27 cellular contexts compared by ENCODE assay signal in genomic region chr7:120353171-120353570, GRCh38.
"Had no signal": no experiment of that assay in that cellular context is flagged by ENCODE, and none has a peak within 500 bp of the region (broad histone marks: within the 10 kb centered on the region; RNA-seq: fewer than 3 reads in every experiment).

No MANE protein-coding gene starts in this region.

- H3K4me2 ChIP-seq: hepatocyte had no signal

- H3K36me3 ChIP-seq: gastroesophageal sphincter, ovary, sigmoid colon, upper lobe of left lung, vagina had no signal

- H3K27me3 ChIP-seq: gastroesophageal sphincter, hepatocyte, ovary, sigmoid colon, upper lobe of left lung, vagina had no signal

- H3K4me3 Mint-ChIP-seq: activated CD4-positive, alpha-beta T cell treated with anti-CD3 and anti-CD28 coated beads, Interleukin-2, amount 10 ng/mL, durations not matched to agents 7 days and 5 days; activated CD8-positive, alpha-beta T cell treated with anti-CD3 and anti-CD28 coated beads for 36 hours; activated naive CD4-positive, alpha-beta T cell treated with anti-CD3 and anti-CD28 coated beads, Interleukin-2, amount 50 U/mL, for 24 hours; activated naive CD8-positive, alpha-beta T cell treated with anti-CD3 and anti-CD28 coated beads, Interleukin-2, amount 50 U/mL, for 24 hours; activated T-cell treated with anti-CD3 and anti-CD28 coated beads, Interleukin-2, amount 50 U/mL, for 4 hours; activated T-helper 17 cell treated with anti-CD3 and anti-CD28 coated beads, Interleukin-2, amount 50 U/mL, for 72 hours; stimulated activated effector memory CD8-positive, alpha-beta T cell treated with anti-CD3 and anti-CD28 coated beads, Interleukin-12 subunit alpha, Interleukin-12 subunit beta, amount 100 ng/mL, for 72 hours; stimulated activated naive CD8-positive, alpha-beta T cell treated with anti-CD3 and anti-CD28 coated beads, Interleukin-15, Interleukin-2, amounts not matched to agents 100 ng/mL and 50 ng/mL, for 24 hours had no signal

- ATAC-seq: activated CD8-positive, alpha-beta T cell treated with anti-CD3 and anti-CD28 coated beads for 36 hours; activated naive CD8-positive, alpha-beta T cell treated with anti-CD3 and anti-CD28 coated beads, Interleukin-2, amount 50 U/mL, for 24 hours; activated T-cell treated with anti-CD3 and anti-CD28 coated beads, Interleukin-2, amount 50 U/mL, for 4 hours; activated T-helper 17 cell treated with anti-CD3 and anti-CD28 coated beads, Interleukin-2, amount 50 U/mL, for 72 hours; gastroesophageal sphincter; left cardiac atrium; left ventricle myocardium superior; stimulated activated effector memory CD8-positive, alpha-beta T cell treated with anti-CD3 and anti-CD28 coated beads, Interleukin-12 subunit alpha, Interleukin-12 subunit beta, amount 100 ng/mL, for 72 hours had no signal

- H3K27ac ChIP-seq: gastroesophageal sphincter, hepatocyte, ovary, sigmoid colon, upper lobe of left lung, vagina had no signal

- H3K27me3 Mint-ChIP-seq: activated CD4-positive, alpha-beta T cell treated with anti-CD3 and anti-CD28 coated beads, Interleukin-2, amount 10 ng/mL, durations not matched to agents 7 days and 5 days; activated CD8-positive, alpha-beta T cell treated with anti-CD3 and anti-CD28 coated beads for 36 hours; activated naive CD4-positive, alpha-beta T cell treated with anti-CD3 and anti-CD28 coated beads, Interleukin-2, amount 50 U/mL, for 24 hours; activated naive CD8-positive, alpha-beta T cell treated with anti-CD3 and anti-CD28 coated beads, Interleukin-2, amount 50 U/mL, for 24 hours; activated T-helper 17 cell treated with anti-CD3 and anti-CD28 coated beads, Interleukin-2, amount 50 U/mL, for 72 hours; progenitor cell of endocrine pancreas; stimulated activated naive CD8-positive, alpha-beta T cell treated with anti-CD3 and anti-CD28 coated beads, Interleukin-15, Interleukin-2, amounts not matched to agents 100 ng/mL and 50 ng/mL, for 24 hours had no signal

- H3K4me1 ChIP-seq: gastroesophageal sphincter, sigmoid colon, upper lobe of left lung, vagina had no signal

- H3K9me3 Mint-ChIP-seq: activated CD4-positive, alpha-beta T cell treated with anti-CD3 and anti-CD28 coated beads, Interleukin-2, amount 10 ng/mL, durations not matched to agents 7 days and 5 days; activated naive CD4-positive, alpha-beta T cell treated with anti-CD3 and anti-CD28 coated beads, Interleukin-2, amount 50 U/mL, for 24 hours; activated naive CD8-positive, alpha-beta T cell treated with anti-CD3 and anti-CD28 coated beads, Interleukin-2, amount 50 U/mL, for 24 hours; stimulated activated naive CD8-positive, alpha-beta T cell treated with anti-CD3 and anti-CD28 coated beads, Interleukin-15, Interleukin-2, amounts not matched to agents 100 ng/mL and 50 ng/mL, for 24 hours had no signal

- H3K9me3 ChIP-seq: gastroesophageal sphincter, ovary, sigmoid colon, upper lobe of left lung, vagina had no signal

- DNase-seq: activated CD4-positive, alpha-beta T cell treated with anti-CD3 and anti-CD28 coated beads for 1 hour; activated CD4-positive, alpha-beta T cell treated with anti-CD3 and anti-CD28 coated beads, Interleukin-2, amount 10 ng/mL, durations not matched to agents 7 days and 5 days; activated CD8-positive, alpha-beta T cell treated with anti-CD3 and anti-CD28 coated beads for 36 hours; activated gamma-delta T cell treated with Interleukin-2 at 50 U/mL for 16 hours; activated naive CD8-positive, alpha-beta T cell treated with anti-CD3 and anti-CD28 coated beads, Interleukin-2, amount 50 U/mL, for 24 hours; activated T-cell treated with anti-CD3 and anti-CD28 coated beads, Interleukin-2, amount 50 U/mL, for 4 hours; amygdala; dermis blood vessel endothelial cell; effector CD4-positive, alpha-beta T cell; erythroblast; left cardiac atrium; left ventricle myocardium superior; ovary; sigmoid colon; small intestine; stimulated activated CD4-positive, alpha-beta T cell treated with anti-CD3 and anti-CD28 coated beads, Interleukin-4, amount 100 ng/mL, for 24 hours; substantia nigra; T-helper 9 cell; upper lobe of left lung had no signal

- H3K79me2 ChIP-seq: hepatocyte had no signal

- H2AFZ ChIP-seq: hepatocyte had no signal

- H3K4me3 ChIP-seq: gastroesophageal sphincter, hepatocyte, ovary, sigmoid colon, upper lobe of left lung, vagina had no signal

- H3K36me3 Mint-ChIP-seq: activated naive CD4-positive, alpha-beta T cell treated with anti-CD3 and anti-CD28 coated beads, Interleukin-2, amount 50 U/mL, for 24 hours; stimulated activated effector memory CD8-positive, alpha-beta T cell treated with anti-CD3 and anti-CD28 coated beads, Interleukin-12 subunit alpha, Interleukin-12 subunit beta, amount 100 ng/mL, for 72 hours had no signal

- H3K27ac Mint-ChIP-seq: activated CD4-positive, alpha-beta T cell treated with anti-CD3 and anti-CD28 coated beads, Interleukin-2, amount 10 ng/mL, durations not matched to agents 7 days and 5 days; activated CD8-positive, alpha-beta T cell treated with anti-CD3 and anti-CD28 coated beads for 36 hours; activated naive CD4-positive, alpha-beta T cell treated with anti-CD3 and anti-CD28 coated beads, Interleukin-2, amount 50 U/mL, for 24 hours; activated naive CD8-positive, alpha-beta T cell treated with anti-CD3 and anti-CD28 coated beads, Interleukin-2, amount 50 U/mL, for 24 hours; activated T-helper 17 cell treated with anti-CD3 and anti-CD28 coated beads, Interleukin-2, amount 50 U/mL, for 72 hours; progenitor cell of endocrine pancreas; stimulated activated effector memory CD8-positive, alpha-beta T cell treated with anti-CD3 and anti-CD28 coated beads, Interleukin-12 subunit alpha, Interleukin-12 subunit beta, amount 100 ng/mL, for 72 hours; stimulated activated naive CD8-positive, alpha-beta T cell treated with anti-CD3 and anti-CD28 coated beads, Interleukin-15, Interleukin-2, amounts not matched to agents 100 ng/mL and 50 ng/mL, for 24 hours had no signal

- H3K4me1 Mint-ChIP-seq: activated CD4-positive, alpha-beta T cell treated with anti-CD3 and anti-CD28 coated beads, Interleukin-2, amount 10 ng/mL, durations not matched to agents 7 days and 5 days; activated naive CD4-positive, alpha-beta T cell treated with anti-CD3 and anti-CD28 coated beads, Interleukin-2, amount 50 U/mL, for 24 hours; activated naive CD8-positive, alpha-beta T cell treated with anti-CD3 and anti-CD28 coated beads, Interleukin-2, amount 50 U/mL, for 24 hours; activated T-helper 17 cell treated with anti-CD3 and anti-CD28 coated beads, Interleukin-2, amount 50 U/mL, for 72 hours; stimulated activated effector memory CD8-positive, alpha-beta T cell treated with anti-CD3 and anti-CD28 coated beads, Interleukin-12 subunit alpha, Interleukin-12 subunit beta, amount 100 ng/mL, for 72 hours had no signal
